Comparison of ENCODE assay signal across 29 cellular contexts in the genomic region with DNA sequence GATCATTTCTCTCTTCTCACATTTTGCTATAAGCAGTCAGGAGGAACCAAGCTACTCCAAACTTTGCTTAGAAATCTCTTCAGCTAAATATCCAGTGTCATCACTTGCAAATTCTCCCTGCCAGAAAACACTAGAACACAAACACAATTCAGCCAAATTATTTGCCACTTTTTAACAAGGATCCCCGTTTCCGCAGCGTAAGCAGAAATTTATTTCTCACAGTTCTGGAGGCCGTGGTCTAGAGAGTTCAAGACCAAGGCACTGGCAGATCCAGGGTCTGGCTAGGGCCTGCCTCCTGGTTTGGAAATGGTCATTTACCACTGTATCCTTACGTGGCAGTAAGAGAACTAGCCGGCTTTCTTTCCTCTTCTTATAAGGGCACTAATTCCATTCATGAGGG.
"Had no signal": no experiment of that assay in that cellular context is flagged by ENCODE, and none has a peak within 500 bp of the region (broad histone marks: within the 10 kb centered on the region; RNA-seq: fewer than 3 reads in every experiment).

No MANE protein-coding gene starts in this region.

- H3K27ac ChIP-seq: ascending aorta, breast epithelium, cardiac muscle cell, coronary artery, esophagus muscularis mucosa, foreskin keratinocyte, gastrocnemius medialis had no signal

- H3K36me3 Mint-ChIP-seq: activated CD4-positive, alpha-beta memory T cell treated with anti-CD3 and anti-CD28 coated beads for 36 hours; activated naive CD4-positive, alpha-beta T cell treated with anti-CD3 and anti-CD28 coated beads, Interleukin-2, amount 10 ng/mL, durations not matched to agents 7 days and 5 days; activated naive CD8-positive, alpha-beta T cell treated with anti-CD3 and anti-CD28 coated beads, Interleukin-2, amount 10 ng/mL, durations not matched to agents 7 days and 5 days; brain had no signal

- H3K4me3 Mint-ChIP-seq: activated CD4-positive, alpha-beta memory T cell treated with anti-CD3 and anti-CD28 coated beads for 36 hours; activated CD4-positive, alpha-beta T cell treated with anti-CD3 and anti-CD28 coated beads for 36 hours; activated CD4-positive, alpha-beta T cell treated with anti-CD3 and anti-CD28 coated beads, Interleukin-2, amount 10 ng/mL, durations not matched to agents 24 days and 14 days; activated naive CD4-positive, alpha-beta T cell treated with anti-CD3 and anti-CD28 coated beads, Interleukin-2, amount 10 ng/mL, durations not matched to agents 7 days and 5 days; activated naive CD8-positive, alpha-beta T cell treated with anti-CD3 and anti-CD28 coated beads, Interleukin-2, amount 10 ng/mL, durations not matched to agents 7 days and 5 days; activated T-cell treated with anti-CD3 and anti-CD28 coated beads, Interleukin-2, amount 50 U/mL, for 24 hours; activated T-cell treated with anti-CD3 and anti-CD28 coated beads, Interleukin-2, amount 50 U/mL, for 72 hours; brain; central memory CD8-positive, alpha-beta T cell; dendritic cell treated with granulocyte-macrophage colony-stimulating factor and Interleukin-4, amounts not matched to agents 40 ng/mL and 50 ng/mL, for 4 days had no signal

- H3K36me3 ChIP-seq: ascending aorta, breast epithelium, cardiac muscle cell, esophagus muscularis mucosa, gastrocnemius medialis had no signal

- H3K4me1 ChIP-seq: ascending aorta, breast epithelium, esophagus muscularis mucosa, foreskin keratinocyte, gastrocnemius medialis had no signal

- H3K27ac Mint-ChIP-seq: activated CD4-positive, alpha-beta memory T cell treated with anti-CD3 and anti-CD28 coated beads for 36 hours; activated CD4-positive, alpha-beta T cell treated with anti-CD3 and anti-CD28 coated beads for 36 hours; activated CD4-positive, alpha-beta T cell treated with anti-CD3 and anti-CD28 coated beads, Interleukin-2, amount 10 ng/mL, durations not matched to agents 24 days and 14 days; activated naive CD4-positive, alpha-beta T cell treated with anti-CD3 and anti-CD28 coated beads, Interleukin-2, amount 10 ng/mL, durations not matched to agents 7 days and 5 days; activated naive CD4-positive, alpha-beta T cell treated with anti-CD3 and anti-CD28 coated beads, Interleukin-2, amount 50 U/mL, for 72 hours; activated naive CD8-positive, alpha-beta T cell treated with anti-CD3 and anti-CD28 coated beads, Interleukin-2, amount 10 ng/mL, durations not matched to agents 7 days and 5 days; activated T-cell treated with anti-CD3 and anti-CD28 coated beads, Interleukin-2, amount 50 U/mL, for 24 hours; activated T-cell treated with anti-CD3 and anti-CD28 coated beads, Interleukin-2, amount 50 U/mL, for 72 hours; brain; dendritic cell treated with granulocyte-macrophage colony-stimulating factor and Interleukin-4, amounts not matched to agents 40 ng/mL and 50 ng/mL, for 4 days had no signal

- H3K4me1 Mint-ChIP-seq: activated CD4-positive, alpha-beta T cell treated with anti-CD3 and anti-CD28 coated beads for 36 hours; activated CD4-positive, alpha-beta T cell treated with anti-CD3 and anti-CD28 coated beads, Interleukin-2, amount 10 ng/mL, durations not matched to agents 24 days and 14 days; activated naive CD4-positive, alpha-beta T cell treated with anti-CD3 and anti-CD28 coated beads, Interleukin-2, amount 10 ng/mL, durations not matched to agents 7 days and 5 days; activated naive CD8-positive, alpha-beta T cell treated with anti-CD3 and anti-CD28 coated beads, Interleukin-2, amount 10 ng/mL, durations not matched to agents 7 days and 5 days; brain; central memory CD8-positive, alpha-beta T cell had no signal

- H3K4me3 ChIP-seq: ascending aorta, breast epithelium, cardiac muscle cell, coronary artery, dorsolateral prefrontal cortex, esophagus muscularis mucosa, gastrocnemius medialis had no signal

- ATAC-seq: activated CD4-positive, alpha-beta T cell treated with anti-CD3 and anti-CD28 coated beads for 36 hours; activated naive CD4-positive, alpha-beta T cell treated with anti-CD3 and anti-CD28 coated beads, Interleukin-2, amount 50 U/mL, for 72 hours; activated T-cell treated with anti-CD3 and anti-CD28 coated beads, Interleukin-2, amount 50 U/mL, for 72 hours; foreskin keratinocyte; gastrocnemius medialis had no signal

- H3K27me3 Mint-ChIP-seq: activated CD4-positive, alpha-beta memory T cell treated with anti-CD3 and anti-CD28 coated beads for 36 hours; activated CD4-positive, alpha-beta T cell treated with anti-CD3 and anti-CD28 coated beads, Interleukin-2, amount 10 ng/mL, durations not matched to agents 24 days and 14 days; activated naive CD4-positive, alpha-beta T cell treated with anti-CD3 and anti-CD28 coated beads, Interleukin-2, amount 10 ng/mL, durations not matched to agents 7 days and 5 days; activated naive CD8-positive, alpha-beta T cell treated with anti-CD3 and anti-CD28 coated beads, Interleukin-2, amount 10 ng/mL, durations not matched to agents 7 days and 5 days; brain; dendritic cell treated with granulocyte-macrophage colony-stimulating factor and Interleukin-4, amounts not matched to agents 40 ng/mL and 50 ng/mL, for 4 days had no signal

- H3K9me3 ChIP-seq: ascending aorta, breast epithelium, esophagus muscularis mucosa, gastrocnemius medialis had no signal

- DNase-seq: activated CD4-positive, alpha-beta memory T cell treated with anti-CD3 and anti-CD28 coated beads for 36 hours; activated CD4-positive, alpha-beta T cell treated with anti-CD3 and anti-CD28 coated beads for 36 hours; activated CD4-positive, alpha-beta T cell treated with anti-CD3 and anti-CD28 coated beads, Interleukin-2, amount 10 ng/mL, durations not matched to agents 24 days and 14 days; activated CD4-positive, CD25-positive, alpha-beta regulatory T cell; activated CD4-positive, CD25-positive, alpha-beta regulatory T cell treated with anti-CD3 and anti-CD28 coated beads, Interleukin-2, amount 50 U/mL, for 72 hours; activated CD8-positive, alpha-beta memory T cell treated with anti-CD3 and anti-CD28 coated beads, Interleukin-2, amount 50 U/mL, for 48 hours; activated gamma-delta T cell; activated naive CD4-positive, alpha-beta T cell; activated naive CD4-positive, alpha-beta T cell treated with anti-CD3 and anti-CD28 coated beads, Interleukin-2, amount 10 ng/mL, durations not matched to agents 7 days and 5 days; activated naive CD8-positive, alpha-beta T cell treated with anti-CD3 and anti-CD28 coated beads, Interleukin-2, amount 10 ng/mL, durations not matched to agents 7 days and 5 days; activated T-cell treated with anti-CD3 and anti-CD28 coated beads for 4 hours; activated T-cell treated with anti-CD3 and anti-CD28 coated beads, Interleukin-2, amount 50 U/mL, for 24 hours; activated T-cell treated with anti-CD3 and anti-CD28 coated beads, Interleukin-2, amount 50 U/mL, for 72 hours; dorsolateral prefrontal cortex; effector memory CD4-positive, alpha-beta T cell; erythroblast; foreskin keratinocyte; gastrocnemius medialis; glutamatergic neuron; T-helper 2 cell had no signal

- H3K9me3 Mint-ChIP-seq: activated CD4-positive, alpha-beta memory T cell treated with anti-CD3 and anti-CD28 coated beads for 36 hours; activated CD4-positive, alpha-beta T cell treated with anti-CD3 and anti-CD28 coated beads, Interleukin-2, amount 10 ng/mL, durations not matched to agents 24 days and 14 days; activated naive CD4-positive, alpha-beta T cell treated with anti-CD3 and anti-CD28 coated beads, Interleukin-2, amount 10 ng/mL, durations not matched to agents 7 days and 5 days; activated naive CD4-positive, alpha-beta T cell treated with anti-CD3 and anti-CD28 coated beads, Interleukin-2, amount 50 U/mL, for 72 hours; activated naive CD8-positive, alpha-beta T cell treated with anti-CD3 and anti-CD28 coated beads, Interleukin-2, amount 10 ng/mL, durations not matched to agents 7 days and 5 days; activated T-cell treated with anti-CD3 and anti-CD28 coated beads, Interleukin-2, amount 50 U/mL, for 24 hours; activated T-cell treated with anti-CD3 and anti-CD28 coated beads, Interleukin-2, amount 50 U/mL, for 72 hours; central memory CD8-positive, alpha-beta T cell; dendritic cell treated with granulocyte-macrophage colony-stimulating factor and Interleukin-4, amounts not matched to agents 40 ng/mL and 50 ng/mL, for 4 days had no signal

- H3K27me3 ChIP-seq: ascending aorta, breast epithelium, cardiac muscle cell, dorsolateral prefrontal cortex, esophagus muscularis mucosa, foreskin keratinocyte, gastrocnemius medialis had no signal
